Comparison of ENCODE assay signal across 1 cellular context in the genomic region with DNA sequence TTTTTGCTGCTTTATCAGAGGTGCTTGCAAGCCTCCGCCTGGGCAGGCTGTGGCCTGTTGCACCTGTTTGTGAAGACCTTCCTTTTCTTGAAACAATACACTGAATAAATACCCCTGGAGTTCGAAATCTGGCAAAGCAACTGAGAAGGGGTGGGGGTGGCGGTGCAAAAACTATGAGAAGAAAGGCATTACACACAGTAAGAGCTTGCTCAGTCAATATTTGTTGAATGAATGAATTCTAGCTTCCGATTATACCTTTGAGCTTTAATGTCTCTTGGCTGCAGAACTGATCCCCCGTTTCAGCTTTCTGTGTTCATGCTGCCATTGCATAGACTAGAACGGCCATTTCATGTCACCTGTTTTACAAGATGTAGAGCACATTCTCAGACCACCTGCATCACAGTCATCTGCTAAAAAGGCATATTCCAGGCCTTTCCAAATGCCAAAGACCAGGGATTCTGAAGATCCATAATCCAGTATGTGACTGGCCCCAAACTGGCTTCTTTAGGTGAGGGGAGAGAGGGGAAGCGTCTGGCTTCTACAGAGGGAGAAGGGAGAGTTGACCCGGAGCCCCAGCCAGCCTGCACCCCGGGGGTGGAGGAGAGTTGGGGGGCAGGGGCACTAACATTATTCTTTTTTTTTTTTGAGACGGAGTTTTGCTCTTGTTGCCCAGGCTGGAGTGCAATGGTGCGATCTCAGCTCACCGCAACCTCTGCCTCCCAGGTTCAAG.
TF ChIP-seq lines count a peak whose summit lies in the region.

No MANE protein-coding gene starts in this region.

TF ChIP-seq in HepG2, 621 proteins besides CTCF, POLR2A, EP300 and RAD21 (continued from another document and continues in another):
- TF ChIP-seq, protein P1, sequence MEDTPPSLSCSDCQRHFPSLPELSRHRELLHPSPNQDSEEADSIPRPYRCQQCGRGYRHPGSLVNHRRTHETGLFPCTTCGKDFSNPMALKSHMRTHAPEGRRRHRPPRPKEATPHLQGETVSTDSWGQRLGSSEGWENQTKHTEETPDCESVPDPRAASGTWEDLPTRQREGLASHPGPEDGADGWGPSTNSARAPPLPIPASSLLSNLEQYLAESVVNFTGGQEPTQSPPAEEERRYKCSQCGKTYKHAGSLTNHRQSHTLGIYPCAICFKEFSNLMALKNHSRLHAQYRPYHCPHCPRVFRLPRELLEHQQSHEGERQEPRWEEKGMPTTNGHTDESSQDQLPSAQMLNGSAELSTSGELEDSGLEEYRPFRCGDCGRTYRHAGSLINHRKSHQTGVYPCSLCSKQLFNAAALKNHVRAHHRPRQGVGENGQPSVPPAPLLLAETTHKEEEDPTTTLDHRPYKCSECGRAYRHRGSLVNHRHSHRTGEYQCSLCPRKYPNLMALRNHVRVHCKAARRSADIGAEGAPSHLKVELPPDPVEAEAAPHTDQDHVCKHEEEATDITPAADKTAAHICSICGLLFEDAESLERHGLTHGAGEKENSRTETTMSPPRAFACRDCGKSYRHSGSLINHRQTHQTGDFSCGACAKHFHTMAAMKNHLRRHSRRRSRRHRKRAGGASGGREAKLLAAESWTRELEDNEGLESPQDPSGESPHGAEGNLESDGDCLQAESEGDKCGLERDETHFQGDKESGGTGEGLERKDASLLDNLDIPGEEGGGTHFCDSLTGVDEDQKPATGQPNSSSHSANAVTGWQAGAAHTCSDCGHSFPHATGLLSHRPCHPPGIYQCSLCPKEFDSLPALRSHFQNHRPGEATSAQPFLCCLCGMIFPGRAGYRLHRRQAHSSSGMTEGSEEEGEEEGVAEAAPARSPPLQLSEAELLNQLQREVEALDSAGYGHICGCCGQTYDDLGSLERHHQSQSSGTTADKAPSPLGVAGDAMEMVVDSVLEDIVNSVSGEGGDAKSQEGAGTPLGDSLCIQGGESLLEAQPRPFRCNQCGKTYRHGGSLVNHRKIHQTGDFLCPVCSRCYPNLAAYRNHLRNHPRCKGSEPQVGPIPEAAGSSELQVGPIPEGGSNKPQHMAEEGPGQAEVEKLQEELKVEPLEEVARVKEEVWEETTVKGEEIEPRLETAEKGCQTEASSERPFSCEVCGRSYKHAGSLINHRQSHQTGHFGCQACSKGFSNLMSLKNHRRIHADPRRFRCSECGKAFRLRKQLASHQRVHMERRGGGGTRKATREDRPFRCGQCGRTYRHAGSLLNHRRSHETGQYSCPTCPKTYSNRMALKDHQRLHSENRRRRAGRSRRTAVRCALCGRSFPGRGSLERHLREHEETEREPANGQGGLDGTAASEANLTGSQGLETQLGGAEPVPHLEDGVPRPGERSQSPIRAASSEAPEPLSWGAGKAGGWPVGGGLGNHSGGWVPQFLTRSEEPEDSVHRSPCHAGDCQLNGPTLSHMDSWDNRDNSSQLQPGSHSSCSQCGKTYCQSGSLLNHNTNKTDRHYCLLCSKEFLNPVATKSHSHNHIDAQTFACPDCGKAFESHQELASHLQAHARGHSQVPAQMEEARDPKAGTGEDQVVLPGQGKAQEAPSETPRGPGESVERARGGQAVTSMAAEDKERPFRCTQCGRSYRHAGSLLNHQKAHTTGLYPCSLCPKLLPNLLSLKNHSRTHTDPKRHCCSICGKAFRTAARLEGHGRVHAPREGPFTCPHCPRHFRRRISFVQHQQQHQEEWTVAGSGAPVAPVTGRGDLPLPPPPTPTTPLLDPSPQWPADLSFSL (CRISPR knock-in tag; IDR thresholded peaks at IDR 0.05): no peak; the same call in 1 of the 2 replicates
- TF ChIP-seq ZNF234 (CRISPR knock-in tag; conservative IDR thresholded peaks at IDR 0.05): no peak
- no peak for TF ChIP-seq ATRX (CRISPR knock-in tag; IDR thresholded peaks at IDR 0.05; ENCODE audit: borderline replicate concordance)
- TF ChIP-seq KAT2B (IDR thresholded peaks at IDR 0.05; ENCODE audit: borderline replicate concordance, low read depth, low read length): no peak
- TF ChIP-seq ZNF660 (CRISPR knock-in tag; IDR thresholded peaks at IDR 0.05; ENCODE audit: borderline replicate concordance, low read depth): no peak
- 0 out of 2 replicates have a peak, but pooled peaks have one; percentile 46 for TF ChIP-seq TCF7L2 (IDR thresholded peaks at IDR 0.05; ENCODE audit: low read depth, low read length)
- TF ChIP-seq ZNF747 (CRISPR knock-in tag; IDR thresholded peaks at IDR 0.05; ENCODE audit: borderline replicate concordance): no peak
- TF ChIP-seq, protein P2, sequence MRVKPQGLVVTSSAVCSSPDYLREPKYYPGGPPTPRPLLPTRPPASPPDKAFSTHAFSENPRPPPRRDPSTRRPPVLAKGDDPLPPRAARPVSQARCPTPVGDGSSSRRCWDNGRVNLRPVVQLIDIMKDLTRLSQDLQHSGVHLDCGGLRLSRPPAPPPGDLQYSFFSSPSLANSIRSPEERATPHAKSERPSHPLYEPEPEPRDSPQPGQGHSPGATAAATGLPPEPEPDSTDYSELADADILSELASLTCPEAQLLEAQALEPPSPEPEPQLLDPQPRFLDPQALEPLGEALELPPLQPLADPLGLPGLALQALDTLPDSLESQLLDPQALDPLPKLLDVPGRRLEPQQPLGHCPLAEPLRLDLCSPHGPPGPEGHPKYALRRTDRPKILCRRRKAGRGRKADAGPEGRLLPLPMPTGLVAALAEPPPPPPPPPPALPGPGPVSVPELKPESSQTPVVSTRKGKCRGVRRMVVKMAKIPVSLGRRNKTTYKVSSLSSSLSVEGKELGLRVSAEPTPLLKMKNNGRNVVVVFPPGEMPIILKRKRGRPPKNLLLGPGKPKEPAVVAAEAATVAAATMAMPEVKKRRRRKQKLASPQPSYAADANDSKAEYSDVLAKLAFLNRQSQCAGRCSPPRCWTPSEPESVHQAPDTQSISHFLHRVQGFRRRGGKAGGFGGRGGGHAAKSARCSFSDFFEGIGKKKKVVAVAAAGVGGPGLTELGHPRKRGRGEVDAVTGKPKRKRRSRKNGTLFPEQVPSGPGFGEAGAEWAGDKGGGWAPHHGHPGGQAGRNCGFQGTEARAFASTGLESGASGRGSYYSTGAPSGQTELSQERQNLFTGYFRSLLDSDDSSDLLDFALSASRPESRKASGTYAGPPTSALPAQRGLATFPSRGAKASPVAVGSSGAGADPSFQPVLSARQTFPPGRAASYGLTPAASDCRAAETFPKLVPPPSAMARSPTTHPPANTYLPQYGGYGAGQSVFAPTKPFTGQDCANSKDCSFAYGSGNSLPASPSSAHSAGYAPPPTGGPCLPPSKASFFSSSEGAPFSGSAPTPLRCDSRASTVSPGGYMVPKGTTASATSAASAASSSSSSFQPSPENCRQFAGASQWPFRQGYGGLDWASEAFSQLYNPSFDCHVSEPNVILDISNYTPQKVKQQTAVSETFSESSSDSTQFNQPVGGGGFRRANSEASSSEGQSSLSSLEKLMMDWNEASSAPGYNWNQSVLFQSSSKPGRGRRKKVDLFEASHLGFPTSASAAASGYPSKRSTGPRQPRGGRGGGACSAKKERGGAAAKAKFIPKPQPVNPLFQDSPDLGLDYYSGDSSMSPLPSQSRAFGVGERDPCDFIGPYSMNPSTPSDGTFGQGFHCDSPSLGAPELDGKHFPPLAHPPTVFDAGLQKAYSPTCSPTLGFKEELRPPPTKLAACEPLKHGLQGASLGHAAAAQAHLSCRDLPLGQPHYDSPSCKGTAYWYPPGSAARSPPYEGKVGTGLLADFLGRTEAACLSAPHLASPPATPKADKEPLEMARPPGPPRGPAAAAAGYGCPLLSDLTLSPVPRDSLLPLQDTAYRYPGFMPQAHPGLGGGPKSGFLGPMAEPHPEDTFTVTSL (CRISPR knock-in tag; IDR thresholded peaks at IDR 0.05; ENCODE audit: borderline replicate concordance): peak; percentile 89; the same call in 1 of the 2 replicates
- TF ChIP-seq ZNF619 (CRISPR knock-in tag; IDR thresholded peaks at IDR 0.05): no peak
- TF ChIP-seq ZNF253 (CRISPR knock-in tag; IDR thresholded peaks at IDR 0.05; ENCODE audit: borderline replicate concordance): no peak
- TF ChIP-seq SP5 (CRISPR knock-in tag; IDR thresholded peaks at IDR 0.05; ENCODE audit: borderline replicate concordance, low read depth): peak; percentile 86
- TF ChIP-seq ELF1 (CRISPR knock-in tag; IDR thresholded peaks at IDR 0.05): 0 out of 2 replicates have a peak, but pooled peaks have one; percentile 15
- peak; percentile 45; the same call in 1 of the 2 replicates for TF ChIP-seq HOXA3 (CRISPR knock-in tag; IDR thresholded peaks at IDR 0.05)
- TF ChIP-seq, protein P3, sequence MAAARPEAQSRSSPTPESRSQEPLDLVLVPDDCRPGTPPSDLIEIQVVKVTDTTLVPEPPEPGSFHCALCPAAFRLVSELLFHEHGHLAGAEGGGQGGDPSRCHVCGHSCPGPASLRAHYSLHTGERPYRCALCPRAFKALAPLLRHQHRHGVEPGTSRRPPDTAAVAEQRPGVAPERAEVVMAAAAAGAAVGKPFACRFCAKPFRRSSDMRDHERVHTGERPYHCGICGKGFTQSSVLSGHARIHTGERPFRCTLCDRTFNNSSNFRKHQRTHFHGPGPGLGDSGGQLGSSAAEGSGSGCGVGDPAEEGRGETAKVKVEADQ (CRISPR knock-in tag; IDR thresholded peaks at IDR 0.05; ENCODE audit: borderline replicate concordance): no peak
- peak; percentile 79; the same call in 1 of the 2 replicates for TF ChIP-seq BRD4 (CRISPR knock-in tag; IDR thresholded peaks at IDR 0.05)
- no peak for TF ChIP-seq NR1H2 (CRISPR knock-in tag; IDR thresholded peaks at IDR 0.05; ENCODE audit: borderline replicate concordance, low read depth)
- no peak for TF ChIP-seq ZNF777 (CRISPR knock-in tag; IDR thresholded peaks at IDR 0.05)
- no peak for TF ChIP-seq ZNF564 (CRISPR knock-in tag; IDR thresholded peaks at IDR 0.05)
- no peak for TF ChIP-seq TMF1 (CRISPR knock-in tag; IDR thresholded peaks at IDR 0.05; ENCODE audit: low read depth)
- TF ChIP-seq ZNF615 (CRISPR knock-in tag; IDR thresholded peaks at IDR 0.05; ENCODE audit: borderline replicate concordance): no peak; the same call in 1 of the 2 replicates
- TF ChIP-seq, protein P4, sequence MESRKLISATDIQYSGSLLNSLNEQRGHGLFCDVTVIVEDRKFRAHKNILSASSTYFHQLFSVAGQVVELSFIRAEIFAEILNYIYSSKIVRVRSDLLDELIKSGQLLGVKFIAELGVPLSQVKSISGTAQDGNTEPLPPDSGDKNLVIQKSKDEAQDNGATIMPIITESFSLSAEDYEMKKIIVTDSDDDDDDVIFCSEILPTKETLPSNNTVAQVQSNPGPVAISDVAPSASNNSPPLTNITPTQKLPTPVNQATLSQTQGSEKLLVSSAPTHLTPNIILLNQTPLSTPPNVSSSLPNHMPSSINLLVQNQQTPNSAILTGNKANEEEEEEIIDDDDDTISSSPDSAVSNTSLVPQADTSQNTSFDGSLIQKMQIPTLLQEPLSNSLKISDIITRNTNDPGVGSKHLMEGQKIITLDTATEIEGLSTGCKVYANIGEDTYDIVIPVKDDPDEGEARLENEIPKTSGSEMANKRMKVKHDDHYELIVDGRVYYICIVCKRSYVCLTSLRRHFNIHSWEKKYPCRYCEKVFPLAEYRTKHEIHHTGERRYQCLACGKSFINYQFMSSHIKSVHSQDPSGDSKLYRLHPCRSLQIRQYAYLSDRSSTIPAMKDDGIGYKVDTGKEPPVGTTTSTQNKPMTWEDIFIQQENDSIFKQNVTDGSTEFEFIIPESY (CRISPR knock-in tag; IDR thresholded peaks at IDR 0.05): no peak; the same call in 1 of the 2 replicates
- no peak for TF ChIP-seq MZF1 (CRISPR knock-in tag; IDR thresholded peaks at IDR 0.05; ENCODE audit: borderline replicate concordance)
- TF ChIP-seq ZNF563 (CRISPR knock-in tag; IDR thresholded peaks at IDR 0.05): no peak
- TF ChIP-seq, protein P5, sequence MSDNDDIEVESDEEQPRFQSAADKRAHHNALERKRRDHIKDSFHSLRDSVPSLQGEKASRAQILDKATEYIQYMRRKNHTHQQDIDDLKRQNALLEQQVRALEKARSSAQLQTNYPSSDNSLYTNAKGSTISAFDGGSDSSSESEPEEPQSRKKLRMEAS (IDR thresholded peaks at IDR 0.05): no peak; the same call in 1 of the 2 replicates
- TF ChIP-seq, protein P6, sequence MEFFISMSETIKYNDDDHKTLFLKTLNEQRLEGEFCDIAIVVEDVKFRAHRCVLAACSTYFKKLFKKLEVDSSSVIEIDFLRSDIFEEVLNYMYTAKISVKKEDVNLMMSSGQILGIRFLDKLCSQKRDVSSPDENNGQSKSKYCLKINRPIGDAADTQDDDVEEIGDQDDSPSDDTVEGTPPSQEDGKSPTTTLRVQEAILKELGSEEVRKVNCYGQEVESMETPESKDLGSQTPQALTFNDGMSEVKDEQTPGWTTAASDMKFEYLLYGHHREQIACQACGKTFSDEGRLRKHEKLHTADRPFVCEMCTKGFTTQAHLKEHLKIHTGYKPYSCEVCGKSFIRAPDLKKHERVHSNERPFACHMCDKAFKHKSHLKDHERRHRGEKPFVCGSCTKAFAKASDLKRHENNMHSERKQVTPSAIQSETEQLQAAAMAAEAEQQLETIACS (CRISPR knock-in tag; IDR thresholded peaks at IDR 0.05): no peak
- no peak for TF ChIP-seq WIZ (CRISPR knock-in tag; IDR thresholded peaks at IDR 0.05)
- TF ChIP-seq REL (CRISPR knock-in tag; conservative IDR thresholded peaks at IDR 0.05): no peak
- TF ChIP-seq CBX5 (CRISPR knock-in tag; IDR thresholded peaks at IDR 0.05; ENCODE audit: borderline replicate concordance): no peak
- TF ChIP-seq, protein P7, sequence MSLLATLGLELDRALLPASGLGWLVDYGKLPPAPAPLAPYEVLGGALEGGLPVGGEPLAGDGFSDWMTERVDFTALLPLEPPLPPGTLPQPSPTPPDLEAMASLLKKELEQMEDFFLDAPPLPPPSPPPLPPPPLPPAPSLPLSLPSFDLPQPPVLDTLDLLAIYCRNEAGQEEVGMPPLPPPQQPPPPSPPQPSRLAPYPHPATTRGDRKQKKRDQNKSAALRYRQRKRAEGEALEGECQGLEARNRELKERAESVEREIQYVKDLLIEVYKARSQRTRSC (CRISPR knock-in tag; IDR thresholded peaks at IDR 0.05; ENCODE audit: low read depth): no peak
- TF ChIP-seq ARID2 (CRISPR knock-in tag; IDR thresholded peaks at IDR 0.05; ENCODE audit: borderline replicate concordance): no peak
- TF ChIP-seq PITX1 (CRISPR knock-in tag; IDR thresholded peaks at IDR 0.05): peak; percentile 75
- TF ChIP-seq, protein P8, sequence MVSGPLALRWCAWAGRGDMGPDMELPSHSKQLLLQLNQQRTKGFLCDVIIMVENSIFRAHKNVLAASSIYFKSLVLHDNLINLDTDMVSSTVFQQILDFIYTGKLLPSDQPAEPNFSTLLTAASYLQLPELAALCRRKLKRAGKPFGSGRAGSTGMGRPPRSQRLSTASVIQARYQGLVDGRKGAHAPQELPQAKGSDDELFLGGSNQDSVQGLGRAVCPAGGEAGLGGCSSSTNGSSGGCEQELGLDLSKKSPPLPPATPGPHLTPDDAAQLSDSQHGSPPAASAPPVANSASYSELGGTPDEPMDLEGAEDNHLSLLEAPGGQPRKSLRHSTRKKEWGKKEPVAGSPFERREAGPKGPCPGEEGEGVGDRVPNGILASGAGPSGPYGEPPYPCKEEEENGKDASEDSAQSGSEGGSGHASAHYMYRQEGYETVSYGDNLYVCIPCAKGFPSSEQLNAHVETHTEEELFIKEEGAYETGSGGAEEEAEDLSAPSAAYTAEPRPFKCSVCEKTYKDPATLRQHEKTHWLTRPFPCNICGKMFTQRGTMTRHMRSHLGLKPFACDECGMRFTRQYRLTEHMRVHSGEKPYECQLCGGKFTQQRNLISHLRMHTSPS (CRISPR knock-in tag; IDR thresholded peaks at IDR 0.05; ENCODE audit: low read depth): no peak
